Comparison of ENCODE assay signal across 9 cellular contexts in the genomic region with DNA sequence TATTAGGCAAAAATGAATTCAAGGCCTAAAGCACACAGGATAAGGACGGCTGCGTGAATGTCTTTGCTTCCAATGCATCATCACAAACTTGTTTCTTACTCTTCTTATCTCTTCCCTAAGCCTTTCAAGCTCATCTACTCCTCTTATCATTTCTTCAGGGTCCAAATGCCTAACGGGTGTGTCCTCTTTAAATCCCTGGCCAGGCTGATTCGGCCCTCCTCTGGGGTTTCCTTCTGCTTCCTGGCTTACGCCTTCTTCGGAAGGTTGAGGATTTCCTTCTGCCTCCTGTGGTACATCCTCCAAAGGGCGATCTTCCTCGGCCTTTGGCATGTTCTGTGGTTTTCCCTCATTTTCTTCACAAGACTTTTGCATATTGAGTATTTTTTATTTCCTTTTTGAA. TPM values are rescaled to one million over a fixed set of nuclear protein-coding genes. Genes with fewer than 3 reads are reported as not detected.
DNase-seq lines count a peak whose midpoint lies in the region; ATAC-seq and TF ChIP-seq lines count a peak whose summit lies in the region.
"Had no signal": no experiment of that assay in that cellular context is flagged by ENCODE, and none has a peak within 500 bp of the region (broad histone marks: within the 10 kb centered on the region; RNA-seq: fewer than 3 reads in every experiment).

No MANE protein-coding gene starts in this region.

- H3K9ac ChIP-seq in trophoblast cell (ENCODE audit: low read length), result peak overlapping the region; percentile 73

- ATAC-seq in T-cell (replicated peaks in 1 of 4) (no peak), HG02678 (IDR thresholded peaks at IDR 0.05; ENCODE audit: unreplicated experiment) (no peak)

- H3K27ac ChIP-seq in trophoblast cell (ENCODE audit: low read depth, low read length), result peak overlapping the region; percentile 96

- no peak overlapping the region for H2AK5ac ChIP-seq in trophoblast cell (ENCODE audit: low read length)

- H2BK120ac ChIP-seq in trophoblast cell (ENCODE audit: insufficient read depth, low read length, poor library complexity), result no peak overlapping the region

- H3K9me3 ChIP-seq in trophoblast cell (ENCODE audit: insufficient read depth, low read depth, low read length), result no peaks in the 10 kb centered on the region

- H2BK12ac ChIP-seq in trophoblast cell (ENCODE audit: low read length), result peak overlapping the region; percentile 76

- peaks cover 2% of the 10 kb centered on the region for H3K36me3 Mint-ChIP-seq in T-cell

- peak overlapping the region; percentile 66 for H3K4me3 ChIP-seq in fibroblast of mammary gland (ENCODE audit: control insufficient read depth, low read depth, low read length)
- no peak overlapping the region for H3K4me3 ChIP-seq in trophoblast cell (ENCODE audit: low read depth, low read length)

- no peak overlapping the region for H4K8ac ChIP-seq in trophoblast cell (ENCODE audit: low read depth, low read length)

- H3K79me2 ChIP-seq in trophoblast cell (ENCODE audit: control insufficient read depth, insufficient read depth, low read length, poor library complexity), result no peaks in the 10 kb centered on the region

- in situ Hi-C loops in Caki2 (cut with HindIII; ENCODE audit: low pct_unique_long_range_greater_than_20kb, low sequenced_read_pairs), result no loop called here

- H3K79me1 ChIP-seq in trophoblast cell (ENCODE audit: low read length), result peaks cover 22% of the 10 kb centered on the region

- H4K12ac ChIP-seq in trophoblast cell (ENCODE audit: low read depth, low read length), result no peak overlapping the region

- POLR2A ChIA-PET in T-cell (lab: Charles Lee), result interaction anchor here in 1 of 2 donors (0.5 kb wide), 1 partner anchor 42 kb away, joined by 4 read pairs; no protein-coding TSS in a partner anchor

- no peak overlapping the region for H3K23ac ChIP-seq in trophoblast cell (ENCODE audit: low read length)

- CTCF ChIA-PET in T-cell (lab: Charles Lee), result interaction anchor here in 1 of 2 donors (0.6 kb wide), 1 partner anchor 353 kb away, joined by 3 read pairs; no protein-coding TSS in a partner anchor

- no CpG with 5 or more reads among the region's 8 CpGs for WGBS in trophoblast cell (ENCODE audit: extremely low coverage, insufficient coverage, insufficient read length)

- no peaks in the 10 kb centered on the region for H3K27me3 ChIP-seq in trophoblast cell (ENCODE audit: insufficient read depth, low read length)

- peaks cover 0 to 5% of the 10 kb centered on the region in 2 experiments for H3K36me3 ChIP-seq in trophoblast cell (ENCODE audit: control insufficient read depth in 1 of 2, insufficient read depth in 2 of 2, low read length in 2 of 2)

- H3K18ac ChIP-seq in trophoblast cell (ENCODE audit: low read length), result no peak overlapping the region

- TF ChIP-seq CTCF in fibroblast of mammary gland (conservative IDR thresholded peaks at IDR 0.05; ENCODE audit: control insufficient read depth, insufficient read depth, low read depth, low read length), result no peak

- peaks cover 15 to 28% (median 24%) of the 10 kb centered on the region in 3 donors for H3K4me1 Mint-ChIP-seq in T-cell

- H3K27ac Mint-ChIP-seq in T-cell, result peak overlapping the region; percentile 92 to 96

- peak overlapping the region; percentile 56 for H3K14ac ChIP-seq in trophoblast cell (ENCODE audit: low read length)

- H3K4me3 Mint-ChIP-seq in T-cell, result peak overlapping the region; percentile 88 to 98 (median 96)

- no peak overlapping the region for H2AFZ ChIP-seq in trophoblast cell (ENCODE audit: insufficient read depth, low read length, poor library complexity)

- peak overlapping the region; percentile 37 for H4K91ac ChIP-seq in trophoblast cell (ENCODE audit: low read depth, low read length)

- peaks cover 4 to 9% of the 10 kb centered on the region in 2 experiments for H3K4me1 ChIP-seq in trophoblast cell (ENCODE audit: control insufficient read depth in 1 of 2, insufficient read depth in 2 of 2, low read length in 2 of 2)

- H3K9me3 Mint-ChIP-seq in T-cell, result no peaks in the 10 kb centered on the region

- H3K4ac ChIP-seq in trophoblast cell (ENCODE audit: low read depth, low read length), result peak overlapping the region; percentile 75

- peaks cover 0 to 17% of the 10 kb centered on the region in 2 donors for H3K27me3 Mint-ChIP-seq in T-cell

- H3K4me2 ChIP-seq in trophoblast cell (ENCODE audit: low read length), result peak overlapping the region; percentile 78

- DNase-seq in Caki2 (ENCODE audit: low read depth), result peak; percentile 1
- no peak for DNase-seq in T-cell
- DNase-seq in fibroblast of mammary gland (ENCODE audit: low read depth), result peak; percentile 14
- peak in 1 of 2 donors; percentile 36 for DNase-seq in trophoblast cell
- no peak for DNase-seq in iPS-NIHi11 (ENCODE audit: low spot score)
- DNase-seq in activated effector memory CD4-positive, alpha-beta T cell treated with Interleukin-2 at 50 U/mL for 16 hours, result no peak
- DNase-seq in stimulated activated CD4-positive, alpha-beta T cell treated with anti-CD3 and anti-CD28 coated beads, Interleukin-4, amount 100 ng/mL, for 24 hours, result no peak

- peak overlapping the region; percentile 49 for H2BK5ac ChIP-seq in trophoblast cell (ENCODE audit: low read depth, low read length, poor library complexity)

RNA-seq across cellular contexts. Expression of a gene that starts 1.3 kb away (rescaled TPM):
- 111 and 123 TPM in 2 replicates for total RNA-seq in Caki2 (2014; rRNA removed; shearing (Covaris generic); ENCODE audit: low replicate concordance)
- 10 to 100 TPM; 13.8 to 25.5 (median 20.4) TPM for total RNA-seq in T-cell
- polyA plus RNA-seq in trophoblast cell (2013), result 135 and 140 TPM in 2 replicates

RNA-seq across cellular contexts. Expression of a gene that starts 22.9 kb away (rescaled TPM):
- total RNA-seq in Caki2 (2014; rRNA removed; shearing (Covaris generic); ENCODE audit: low replicate concordance), result not detected in 2 replicates
- not detected for total RNA-seq in T-cell
- 0.10 and 0.12 TPM in 2 replicates for polyA plus RNA-seq in trophoblast cell (2013)
- total RNA-seq: renal cortical epithelial cell had no signal

RNA-seq across cellular contexts. Expression of a gene that starts 38.7 kb away (rescaled TPM):
- 13.1 and 24.1 TPM in 2 replicates for total RNA-seq in Caki2 (2014; rRNA removed; shearing (Covaris generic); ENCODE audit: low replicate concordance)
- 10 to 100 TPM; 23.8 to 53.6 (median 29.4) TPM for total RNA-seq in T-cell
- polyA plus RNA-seq in trophoblast cell (2013), result 98.4 and 101 TPM in 2 replicates

RNA-seq across cellular contexts. Expression of a gene that starts 57.2 kb away (rescaled TPM):
- 12.2 and 15.0 TPM in 2 replicates for total RNA-seq in Caki2 (2014; rRNA removed; shearing (Covaris generic); ENCODE audit: low replicate concordance)
- 10 to 100 TPM; 24.0 to 38.3 (median 26.8) TPM for total RNA-seq in T-cell
- polyA plus RNA-seq in trophoblast cell (2013), result 19.5 and 20.5 TPM in 2 replicates

Comparison
In these comparisons a context has a peak if more than half of its experiments do, and no peak if none do; other contexts are left out.
1. DNase-seq: peak in Caki2 (single experiment) and fibroblast of mammary gland (single experiment); none in T-cell (0 of 34), iPS-NIHi11 (single experiment), activated effector memory CD4-positive, alpha-beta T cell treated with Interleukin-2 at 50 U/mL for 16 hours (single experiment) and stimulated activated CD4-positive, alpha-beta T cell treated with anti-CD3 and anti-CD28 coated beads, Interleukin-4, amount 100 ng/mL, for 24 hours (single experiment).